8 cellular contexts compared by ENCODE assay signal in genomic region chr6:106084106-106084963, GRCh38. TPM values are rescaled to one million over a fixed set of nuclear protein-coding genes. Genes with fewer than 3 reads are reported as not detected.
A peak's percentile ranks its signal among the peaks of the same experiment; 100 is the strongest.
DNase-seq lines count a peak whose midpoint lies in the region; ATAC-seq and TF ChIP-seq lines count a peak whose summit lies in the region.

No MANE protein-coding gene starts in this region.

- H3K36me3 ChIP-seq in lower lobe of right lung, result no peaks in the 10 kb centered on the region

- peaks cover 49% of the 10 kb centered on the region for H3K4me1 Mint-ChIP-seq in brain

- intact Hi-C loops in lower lobe of right lung (cut with DNase I), result no loop called here

- H3K4me1 ChIP-seq in lower lobe of right lung, result peaks cover 37% of the 10 kb centered on the region

- H3K27me3 ChIP-seq in lower lobe of right lung (ENCODE audit: low read depth), result peaks cover 13% of the 10 kb centered on the region

- peaks cover 74% of the 10 kb centered on the region for H3K27me3 Mint-ChIP-seq in brain

- H3K27ac Mint-ChIP-seq in brain, result peak overlapping the region in 3 of 5 experiments; percentile 18 to 77 (median 27)

- ATAC-seq in GM19351 (IDR thresholded peaks at IDR 0.05; ENCODE audit: unreplicated experiment) (peak; percentile 82), HG03175 (IDR thresholded peaks at IDR 0.05; ENCODE audit: unreplicated experiment) (peak; percentile 85), lower lobe of right lung (peak; percentile 25 to 58)

- no peaks in the 10 kb centered on the region for H3K9me3 ChIP-seq in lower lobe of right lung

- peak overlapping the region; percentile 79 for H3K27ac ChIP-seq in lower lobe of right lung

- H3K9me3 Mint-ChIP-seq in brain, result peaks cover 0 to 3% (median 0%) of the 10 kb centered on the region in 5 experiments

- H3K4me3 ChIP-seq in lower lobe of right lung, result no peak overlapping the region

- H3K36me3 Mint-ChIP-seq in brain, result no peaks in the 10 kb centered on the region

- peak; percentile 43 to 63 for TF ChIP-seq CTCF in brain (conservative IDR thresholded peaks at IDR 0.05)
- TF ChIP-seq CTCF in lower lobe of right lung (IDR thresholded peaks at IDR 0.05), result peak; percentile 43

- peak; percentile 80 for DNase-seq in Daoy (ENCODE audit: low read depth)
- peak; percentile 84 for DNase-seq in NCI-H82 (lab: John Stamatoyannopoulos, UW)
- DNase-seq in lower lobe of right lung, result no peak
- no peak for DNase-seq in T-helper 9 cell
- DNase-seq in activated CD4-positive, CD25-positive, alpha-beta regulatory T cell treated with anti-CD3 and anti-CD28 coated beads, Interleukin-2, amount 50 U/mL, for 72 hours, result no peak

- peak overlapping the region in 3 of 5 experiments; percentile 83 to 92 (median 89) for H3K4me3 Mint-ChIP-seq in brain

RNA-seq across cellular contexts. Expression of gene PRDM1, which starts 1.8 kb away (rescaled TPM):
- total RNA-seq in Daoy (2014; rRNA removed; shearing (Covaris generic)), result 0.86 and 2.9 TPM in 2 replicates
- polyA plus RNA-seq in brain (ENCODE audit: insufficient read depth, low read depth, low replicate concordance), result 0.64 TPM
- total RNA-seq in lower lobe of right lung, result 13.9 TPM

Comparison
In these comparisons a context has a peak if more than half of its experiments do, and no peak if none do; other contexts are left out.
1. DNase-seq: peak in Daoy (single experiment) and NCI-H82 (single experiment); none in lower lobe of right lung (single experiment), T-helper 9 cell (single experiment) and activated CD4-positive, CD25-positive, alpha-beta regulatory T cell treated with anti-CD3 and anti-CD28 coated beads, Interleukin-2, amount 50 U/mL, for 72 hours (single experiment).
2. Peak in every context shown above with its lines, with median percentiles within 50 percentile points of each other: ATAC-seq.